17 cellular contexts compared by ENCODE assay signal in genomic region chr15:56654216-56654615, GRCh38.
DNase-seq lines count a peak whose midpoint lies in the region; ATAC-seq, FAIRE-seq and TF ChIP-seq lines count a peak whose summit lies in the region.
"Had no signal": no experiment of that assay in that cellular context is flagged by ENCODE, and none has a peak within 500 bp of the region (broad histone marks: within the 10 kb centered on the region; RNA-seq: fewer than 3 reads in every experiment).

No MANE protein-coding gene starts in this region.

- peak; percentile 93 for FAIRE-seq in A549 (lab: Jason Lieb, UNC)

- TF ChIP-seq CTCF in A549 (IDR thresholded peaks at IDR 0.05) (no peak), hepatocyte (IDR thresholded peaks at IDR 0.05; ENCODE audit: poor library complexity) (no peak), liver (IDR thresholded peaks at IDR 0.05; ENCODE audit: low read depth, low read length, missing input control) (no peak), uterus (IDR thresholded peaks at IDR 0.05) (no peak), thyroid gland (IDR thresholded peaks at IDR 0.05) (no peak)

- H3K27me3 ChIP-seq in hepatocyte (no peaks in the 10 kb centered on the region), liver (ENCODE audit: control insufficient read depth in 4 of 4, insufficient read depth in 4 of 4, low read length in 3 of 4) (no peaks in the 10 kb centered on the region), uterus (no peaks in the 10 kb centered on the region), thyroid gland (no peaks in the 10 kb centered on the region)
- H3K27me3 ChIP-seq: BLaER1 treated with 17β-estradiol and CSF1 and Interleukin-3, amounts not matched to agents 10 nM and 100 nM had no signal

- no peak for ATAC-seq in A549
- ATAC-seq: CD8-positive, alpha-beta T cell; HCT116 had no signal

- H3K4me3 ChIP-seq in A549, result no peak overlapping the region
- H3K4me3 ChIP-seq in hepatocyte, result no peak overlapping the region
- no peak overlapping the region for H3K4me3 ChIP-seq in liver (ENCODE audit: low read depth in 1 of 3, low read length in 3 of 3)
- no peak overlapping the region for H3K4me3 ChIP-seq in uterus
- no peak overlapping the region for H3K4me3 ChIP-seq in thyroid gland (replicated peaks in 1 of 3)
- H3K4me3 ChIP-seq: BLaER1 treated with 17β-estradiol and CSF1 and Interleukin-3, amounts not matched to agents 10 nM and 100 nM had no signal

- H3K9me2 ChIP-seq in hepatocyte (replicated peaks; ENCODE audit: insufficient read depth), result no peaks in the 10 kb centered on the region

- TF ChIP-seq POLR2A in A549 (IDR thresholded peaks at IDR 0.05; ENCODE audit: low read length), result no peak
- no peak for TF ChIP-seq POLR2A in uterus (IDR thresholded peaks at IDR 0.05)
- no peak for TF ChIP-seq POLR2A in thyroid gland (IDR thresholded peaks at IDR 0.05)

- WGBS in A549 (ENCODE audit: missing lambda C conversion rate), result 88% methylated on average over 1 of the region's 1 CpG
- WGBS in hepatocyte (ENCODE audit: low lambda C conversion rate, missing lambda C conversion rate), result 89% methylated on average over 1 of the region's 1 CpG
- 49% methylated on average over 1 of the region's 1 CpG for WGBS in liver
- 88 to 92% methylated on average over 1 of the region's 1 CpG for WGBS in thyroid gland, 2 donors

- H3K9me3 ChIP-seq in A549 (no peaks in the 10 kb centered on the region), hepatocyte (ENCODE audit: low read depth) (no peaks in the 10 kb centered on the region), liver (ENCODE audit: control insufficient read depth in 4 of 4, low read length in 3 of 4) (no peaks in the 10 kb centered on the region), uterus (no peaks in the 10 kb centered on the region), thyroid gland (no peaks in the 10 kb centered on the region)
- H3K9me3 ChIP-seq: BLaER1 treated with 17β-estradiol and CSF1 and Interleukin-3, amounts not matched to agents 10 nM and 100 nM had no signal

- no peak overlapping the region for H3K4me2 ChIP-seq in A549
- peak overlapping the region; percentile 10 for H3K4me2 ChIP-seq in hepatocyte
- H3K4me2 ChIP-seq: BLaER1 treated with 17β-estradiol and CSF1 and Interleukin-3, amounts not matched to agents 10 nM and 100 nM had no signal

- no peak for TF ChIP-seq EP300 in A549 (IDR thresholded peaks at IDR 0.05)

- intact Hi-C loops in uterus (cut with DNase I; ENCODE audit: low total_unique reads) (no loop called here), thyroid gland (cut with DNase I) (no loop called here)

- POLR2A ChIA-PET in A549 (lab: Yijun Ruan, JAX), result no interaction called here

- TF ChIP-seq RAD21 in A549 (conservative IDR thresholded peaks at IDR 0.05 in 1 of 2, IDR thresholded peaks at IDR 0.05 in 1 of 2) (no peak), liver (IDR thresholded peaks at IDR 0.05) (no peak)

- H3K4me1 ChIP-seq in A549 (no peaks in the 10 kb centered on the region), hepatocyte (ENCODE audit: insufficient read depth) (no peaks in the 10 kb centered on the region), liver (ENCODE audit: control insufficient read depth in 4 of 4, insufficient read depth in 4 of 4, low read length in 3 of 4) (peaks cover 0 to 17% (median 8%) of the 10 kb centered on the region in 4 donors), uterus (peaks cover 0 to 11% of the 10 kb centered on the region in 2 donors), thyroid gland (no peaks in the 10 kb centered on the region)
- H3K4me1 ChIP-seq: BLaER1 treated with 17β-estradiol and CSF1 and Interleukin-3, amounts not matched to agents 10 nM and 100 nM had no signal

- no peaks in the 10 kb centered on the region for H3K79me2 ChIP-seq in hepatocyte

- peak overlapping the region in 1 of 2 donors; percentile 45 for H3K9ac ChIP-seq in liver (ENCODE audit: low read depth in 1 of 2, low read length in 2 of 2)
- H3K9ac ChIP-seq: BLaER1 treated with 17β-estradiol and CSF1 and Interleukin-3, amounts not matched to agents 10 nM and 100 nM had no signal

- CTCF ChIA-PET in A549 (lab: Yijun Ruan, JAX), result no interaction called here

- H4K20me1 ChIP-seq in hepatocyte (ENCODE audit: insufficient read depth, poor library complexity, severe bottlenecking), result no peaks in the 10 kb centered on the region
- H4K20me1 ChIP-seq: BLaER1 treated with 17β-estradiol and CSF1 and Interleukin-3, amounts not matched to agents 10 nM and 100 nM had no signal

- H2AFZ ChIP-seq in hepatocyte, result no peak overlapping the region

- H3K36me3 ChIP-seq in hepatocyte (replicated peaks; ENCODE audit: insufficient read depth, low read depth) (no peaks in the 10 kb centered on the region), liver (ENCODE audit: control insufficient read depth in 4 of 4, insufficient read depth in 3 of 4, low read depth in 1 of 4, low read length in 3 of 4) (peaks cover 0 to 9% (median 4%) of the 10 kb centered on the region in 4 donors), uterus (no peaks in the 10 kb centered on the region), thyroid gland (no peaks in the 10 kb centered on the region)

- H3K27ac ChIP-seq in A549, result no peak overlapping the region
- peak overlapping the region; percentile 28 for H3K27ac ChIP-seq in hepatocyte
- peak overlapping the region; percentile 16 to 56 for H3K27ac ChIP-seq in liver (ENCODE audit: low read depth in 1 of 2, low read length in 2 of 2)
- peak overlapping the region; percentile 74 to 79 for H3K27ac ChIP-seq in uterus
- no peak overlapping the region for H3K27ac ChIP-seq in thyroid gland
- H3K27ac ChIP-seq: 22Rv1; BLaER1 treated with 17β-estradiol and CSF1 and Interleukin-3, amounts not matched to agents 10 nM and 100 nM had no signal

- DNase-seq in A549 (ENCODE audit: low read depth in 1 of 2, low spot score in 1 of 2), result no peak
- no peak for DNase-seq in hepatocyte (ENCODE audit: low spot score)
- DNase-seq in uterus, result no peak
- DNase-seq in AML-193 (lab: John Stamatoyannopoulos, UW), result no peak
- DNase-seq in T-helper 2 cell, result no peak
- DNase-seq in thyroid gland, result no peak
- DNase-seq: Calu3; CD8-positive, alpha-beta T cell; DMS79 treated with DMSO at 0.1 percent for 48 hours; GF-D8; GOT3; H7; HFFc6 had no signal

TF ChIP-seq in A549, 52 proteins besides CTCF, POLR2A, EP300 and RAD21 (continues in another document):
- TF ChIP-seq PHF8 (IDR thresholded peaks at IDR 0.05; ENCODE audit: borderline replicate concordance, low read depth) (no peak), CBX8 (IDR thresholded peaks at IDR 0.05) (no peak), RFX5 (IDR thresholded peaks at IDR 0.05) (no peak), FOXS1 (CRISPR knock-in tag; IDR thresholded peaks at IDR 0.05) (no peak), E2F6 (IDR thresholded peaks at IDR 0.05; ENCODE audit: borderline replicate concordance, low read depth) (no peak), MAFK (IDR thresholded peaks at IDR 0.05; ENCODE audit: partially characterized antibody) (no peak), MAX (IDR thresholded peaks at IDR 0.05) (no peak), ZNF302 (CRISPR knock-in tag; IDR thresholded peaks at IDR 0.05) (no peak), ATOH8 (CRISPR knock-in tag; IDR thresholded peaks at IDR 0.05; ENCODE audit: low read depth) (no peak), FOSB (CRISPR knock-in tag; IDR thresholded peaks at IDR 0.05) (no peak), RCOR1 (IDR thresholded peaks at IDR 0.05; ENCODE audit: low read depth, low read length) (no peak)

TF ChIP-seq in liver, 16 proteins besides CTCF, POLR2A, EP300 and RAD21:
- TF ChIP-seq HNF4A (conservative IDR thresholded peaks at IDR 0.05), result no peak
- TF ChIP-seq SP1 (IDR thresholded peaks at IDR 0.05), result peak; percentile 2
TF ChIP-seq in liver: peak in this region for 1.

Comparison
In these comparisons a context has a peak if more than half of its experiments do, and no peak if none do; other contexts are left out.
1. H3K27ac ChIP-seq: peak in hepatocyte (single experiment), liver (2 of 2) and uterus (2 of 2); none in A549 (0 of 2) and thyroid gland (0 of 3).